9 cellular contexts compared by ENCODE assay signal in genomic region chr21:38669186-38669585, GRCh38.
DNase-seq lines count a peak whose midpoint lies in the region; ATAC-seq, FAIRE-seq and TF ChIP-seq lines count a peak whose summit lies in the region.
"Had no signal": no experiment of that assay in that cellular context is flagged by ENCODE, and none has a peak within 500 bp of the region (broad histone marks: within the 10 kb centered on the region; RNA-seq: fewer than 3 reads in every experiment).

No MANE protein-coding gene starts in this region.

- CTCF ChIA-PET in activated CD4-positive, alpha-beta T cell treated with anti-CD3 and anti-CD28 coated beads for 36 hours (lab: Charles Lee), result interaction anchor here (0.6 to 1.9 kb wide), 3 partner anchors 66 to 469 kb away, joined by 3 to 8 read pairs (median 4); no protein-coding TSS in a partner anchor

- POLR2A ChIA-PET in activated CD4-positive, alpha-beta T cell treated with anti-CD3 and anti-CD28 coated beads for 36 hours (lab: Charles Lee), result no interaction called here

- H3K9me3 Mint-ChIP-seq in activated CD4-positive, alpha-beta T cell treated with anti-CD3 and anti-CD28 coated beads for 36 hours (ENCODE audit: low read depth), result no peaks in the 10 kb centered on the region
- H3K9me3 Mint-ChIP-seq: activated B cell treated with CpG ODN at 0.5 μM for 24 hours had no signal

- H3K4me1 ChIP-seq in colonic mucosa (no peaks in the 10 kb centered on the region), small intestine (ENCODE audit: control insufficient read depth in 2 of 2, insufficient read depth in 1 of 2, low read depth in 1 of 2, low read length in 1 of 2) (peaks cover 2 to 6% of the 10 kb centered on the region in 2 donors)

- intact Hi-C loops in activated CD4-positive, alpha-beta T cell treated with anti-CD3 and anti-CD28 coated beads for 36 hours (cut with DNase I, micrococcal nuclease), result loop anchor here in 1 of 2 experiments (5.0 kb wide), 1 partner anchor 468 kb away; no protein-coding TSS in a partner anchor
- intact Hi-C loops in colonic mucosa (cut with DNase I), result no loop called here

- H3K27me3 ChIP-seq in colonic mucosa (no peaks in the 10 kb centered on the region), small intestine (ENCODE audit: control insufficient read depth in 2 of 2, insufficient read depth in 2 of 2, low read length in 2 of 2) (no peaks in the 10 kb centered on the region)

- no peak overlapping the region for H3K4me3 Mint-ChIP-seq in activated CD4-positive, alpha-beta T cell treated with anti-CD3 and anti-CD28 coated beads for 36 hours
- H3K4me3 Mint-ChIP-seq: activated B cell treated with CpG ODN at 0.5 μM for 24 hours had no signal

- H3K36me3 ChIP-seq in colonic mucosa (no peaks in the 10 kb centered on the region), small intestine (ENCODE audit: control insufficient read depth in 2 of 2, insufficient read depth in 2 of 2, low read length in 2 of 2) (no peaks in the 10 kb centered on the region)

- H3K4me3 ChIP-seq in colonic mucosa (no peak overlapping the region), small intestine (ENCODE audit: low read depth in 1 of 2, low read length in 2 of 2) (no peak overlapping the region), coronary artery (no peak overlapping the region)

- H3K27me3 Mint-ChIP-seq in activated CD4-positive, alpha-beta T cell treated with anti-CD3 and anti-CD28 coated beads for 36 hours, result peaks cover 15% of the 10 kb centered on the region

- no peak overlapping the region for H3K27ac Mint-ChIP-seq in activated CD4-positive, alpha-beta T cell treated with anti-CD3 and anti-CD28 coated beads for 36 hours
- H3K27ac Mint-ChIP-seq: activated B cell treated with CpG ODN at 0.5 μM for 24 hours had no signal

- ATAC-seq in activated CD4-positive, alpha-beta T cell treated with anti-CD3 and anti-CD28 coated beads for 36 hours, result no peak
- no peak for ATAC-seq in GM21515 (IDR thresholded peaks at IDR 0.05; ENCODE audit: unreplicated experiment)

- no peaks in the 10 kb centered on the region for H3K4me1 Mint-ChIP-seq in activated CD4-positive, alpha-beta T cell treated with anti-CD3 and anti-CD28 coated beads for 36 hours
- H3K4me1 Mint-ChIP-seq: activated B cell treated with CpG ODN at 0.5 μM for 24 hours had no signal

- TF ChIP-seq CTCF in colonic mucosa (IDR thresholded peaks at IDR 0.05) (peak; percentile 24), coronary artery (IDR thresholded peaks at IDR 0.05) (no peak)

- no peak for FAIRE-seq in small intestine (lab: Jason Lieb, UNC)

- DNase-seq in activated CD4-positive, alpha-beta T cell treated with anti-CD3 and anti-CD28 coated beads for 36 hours, result peak; percentile 25
- DNase-seq in activated CD4-positive, alpha-beta T cell treated with anti-CD3 and anti-CD28 coated beads, Interleukin-2, amount 50 U/mL, for 4 hours, result no peak
- peak; percentile 19 for DNase-seq in NCI-H2227 treated with DMSO at 0.1 percent for 48 hours (lab: John Stamatoyannopoulos, UW)
- peak; percentile 39 for DNase-seq in colonic mucosa
- peak; percentile 45 for DNase-seq in small intestine
- no peak for DNase-seq in epidermal melanocyte (ENCODE audit: insufficient read length, low spot score)
- DNase-seq in coronary artery (ENCODE audit: low spot score), result no peak
- DNase-seq: activated B cell treated with CpG ODN at 0.5 μM for 24 hours had no signal

- H3K9me3 ChIP-seq in colonic mucosa, result no peaks in the 10 kb centered on the region
- no peaks in the 10 kb centered on the region for H3K9me3 ChIP-seq in small intestine (ENCODE audit: control insufficient read depth, low read depth)

- H3K27ac ChIP-seq in colonic mucosa (no peak overlapping the region), small intestine (ENCODE audit: low read depth in 1 of 2, low read length in 1 of 2) (no peak overlapping the region), coronary artery (no peak overlapping the region)

- no peaks in the 10 kb centered on the region for H3K36me3 Mint-ChIP-seq in activated CD4-positive, alpha-beta T cell treated with anti-CD3 and anti-CD28 coated beads for 36 hours (ENCODE audit: low read depth)

- H3K9ac ChIP-seq in colonic mucosa (ENCODE audit: low read depth in 2 of 2, low read length in 2 of 2), result no peak overlapping the region

- 53 to 75% (median 63%) methylated on average over 6 of the region's 6 CpGs for WGBS in small intestine, 3 donors

Comparison
In these comparisons a context has a peak if more than half of its experiments do, and no peak if none do; other contexts are left out.
1. DNase-seq: peak in activated CD4-positive, alpha-beta T cell treated with anti-CD3 and anti-CD28 coated beads for 36 hours (single experiment), NCI-H2227 treated with DMSO at 0.1 percent for 48 hours (single experiment), colonic mucosa (single experiment) and small intestine (single experiment); none in activated CD4-positive, alpha-beta T cell treated with anti-CD3 and anti-CD28 coated beads, Interleukin-2, amount 50 U/mL, for 4 hours (0 of 2), epidermal melanocyte (single experiment) and coronary artery (single experiment).